ENCODE assay signal across 13 cellular contexts in the genomic region with DNA sequence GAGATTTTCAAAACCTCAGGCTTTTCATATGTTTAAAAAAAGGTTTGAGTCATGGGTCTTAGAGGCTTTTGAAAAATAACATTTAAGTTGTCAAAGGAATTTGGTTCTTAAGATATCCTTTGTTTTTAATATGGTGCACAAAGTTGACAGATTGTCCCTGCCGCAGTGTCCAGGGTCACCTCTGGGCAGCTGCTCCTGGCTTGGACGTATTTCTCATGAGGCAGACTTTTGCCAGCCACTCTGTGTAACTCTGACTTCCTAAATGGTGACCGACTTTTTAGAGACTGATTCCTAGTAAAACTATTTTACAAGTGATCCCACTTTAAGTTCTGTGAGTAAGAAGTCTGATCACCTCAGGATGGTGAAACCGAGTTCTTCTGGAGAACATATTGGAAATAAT.
"Had no signal": no experiment of that assay in that cellular context is flagged by ENCODE, and none has a peak within 500 bp of the region (broad histone marks: within the 10 kb centered on the region; RNA-seq: fewer than 3 reads in every experiment).

No MANE protein-coding gene starts in this region.

- ATAC-seq: activated naive CD8-positive, alpha-beta T cell treated with anti-CD3 and anti-CD28 coated beads, Interleukin-2, amount 50 U/mL, for 24 hours; naive thymus-derived CD4-positive, alpha-beta T cell had no signal

- H3K9me3 ChIP-seq: transverse colon had no signal

- H3K27ac ChIP-seq: transverse colon had no signal

- DNase-seq: activated CD4-positive, alpha-beta memory T cell treated with anti-CD3 and anti-CD28 coated beads, Interleukin-2, amount 10 ng/mL, durations not matched to agents 7 days and 5 days; activated CD4-positive, alpha-beta T cell treated with anti-CD3 and anti-CD28 coated beads for 48 hours; activated gamma-delta T cell; activated naive CD4-positive, alpha-beta T cell treated with anti-CD3 and anti-CD28 coated beads, Interleukin-2, amount 50 U/mL, for 16 hours; activated naive CD8-positive, alpha-beta T cell treated with anti-CD3 and anti-CD28 coated beads, Interleukin-2, amount 50 U/mL, for 24 hours; activated T-cell treated with anti-CD3 and anti-CD28 coated beads for 4 hours; anterior cingulate cortex; effector CD4-positive, alpha-beta T cell; foreskin fibroblast; naive thymus-derived CD4-positive, alpha-beta T cell; occipital lobe; stimulated activated CD4-positive, alpha-beta T cell treated with anti-CD3 and anti-CD28 coated beads, Interleukin-1b, Interleukin-23, amount 100 ng/mL, for 48 hours; transverse colon had no signal

- H3K4me3 ChIP-seq: transverse colon had no signal

- H3K27me3 ChIP-seq: transverse colon had no signal
